8 cellular contexts compared by ENCODE assay signal in the genomic region with DNA sequence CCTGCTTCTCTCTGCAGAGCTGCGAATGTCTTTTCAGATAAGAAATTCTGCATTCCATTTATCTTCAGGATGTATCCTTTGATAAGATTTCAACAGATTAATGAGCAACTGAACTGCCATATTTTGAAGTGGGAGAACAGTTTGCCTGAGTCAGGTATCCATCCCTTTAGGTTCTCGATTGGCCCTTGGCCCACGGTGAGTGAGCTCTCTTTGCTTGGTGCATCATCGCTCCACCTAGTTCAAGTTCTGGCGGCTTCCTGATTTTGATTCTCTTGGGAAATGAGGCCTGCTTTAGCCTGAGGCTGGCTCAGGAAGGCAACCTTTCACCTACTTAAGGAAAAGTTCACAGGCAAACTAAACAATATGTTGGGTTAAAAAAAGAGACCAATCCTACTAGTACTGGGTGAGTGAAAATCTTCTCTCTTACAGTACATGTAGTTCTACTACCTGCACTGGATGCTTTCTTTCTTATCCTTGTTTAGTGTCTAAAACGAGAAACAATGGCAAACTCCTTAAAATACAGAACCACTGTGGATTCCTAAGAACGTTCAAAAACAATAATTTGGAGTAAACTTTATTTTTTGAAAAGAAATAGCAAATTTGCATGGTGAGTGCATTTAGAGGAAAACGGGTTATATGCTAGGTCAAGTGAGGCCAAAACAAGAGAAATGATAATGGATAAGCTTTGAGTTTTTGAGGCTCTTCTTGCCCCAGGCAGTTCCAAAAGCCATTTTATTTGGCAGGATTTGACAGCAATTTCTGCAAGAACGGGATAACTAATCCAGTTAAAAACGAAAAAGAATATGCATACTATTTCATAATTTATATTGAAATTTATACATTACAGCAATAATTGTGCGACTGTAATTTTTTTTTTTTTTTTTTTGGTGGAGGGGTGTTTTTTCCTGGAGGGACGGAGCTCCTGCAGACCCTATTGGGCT. TPM values are rescaled to one million over a fixed set of nuclear protein-coding genes. Genes with fewer than 3 reads are reported as not detected.
DNase-seq lines count a peak whose midpoint lies in the region; ATAC-seq and TF ChIP-seq lines count a peak whose summit lies in the region.

No MANE protein-coding gene starts in this region.

- H3K27ac ChIP-seq in effector memory CD4-positive, alpha-beta T cell (ENCODE audit: insufficient read depth, low read length, poor library complexity, severe bottlenecking), result peak overlapping the region; percentile 76
- peak overlapping the region; percentile 94 to 99 (median 98) for H3K27ac ChIP-seq in transverse colon

- H3K27ac Mint-ChIP-seq in stimulated activated naive CD8-positive, alpha-beta T cell treated with anti-CD3 and anti-CD28 coated beads, Interleukin-15, Interleukin-2, amounts not matched to agents 100 ng/mL and 50 ng/mL, for 24 hours, result no peak overlapping the region

- peak overlapping the region; percentile 74 for H3K4me3 Mint-ChIP-seq in stimulated activated naive CD8-positive, alpha-beta T cell treated with anti-CD3 and anti-CD28 coated beads, Interleukin-15, Interleukin-2, amounts not matched to agents 100 ng/mL and 50 ng/mL, for 24 hours

- TF ChIP-seq CTCF in transverse colon (IDR thresholded peaks at IDR 0.05), result no peak

- in situ Hi-C loops in transverse colon (cut with MboI; ENCODE audit: low pct_ligation_motif_present in 1 of 4, low pct_unique_long_range_greater_than_20kb in 1 of 4, low sequenced_read_pairs in 3 of 4), result no loop called here

- H3K9me3 ChIP-seq in effector memory CD4-positive, alpha-beta T cell (ENCODE audit: control insufficient read depth, low read length), result no peaks in the 10 kb centered on the region
- H3K9me3 ChIP-seq in transverse colon, result no peaks in the 10 kb centered on the region

- H3K36me3 Mint-ChIP-seq in stimulated activated naive CD8-positive, alpha-beta T cell treated with anti-CD3 and anti-CD28 coated beads, Interleukin-15, Interleukin-2, amounts not matched to agents 100 ng/mL and 50 ng/mL, for 24 hours (ENCODE audit: low read depth), result no peaks in the 10 kb centered on the region

- no peaks in the 10 kb centered on the region for H3K9me3 Mint-ChIP-seq in stimulated activated naive CD8-positive, alpha-beta T cell treated with anti-CD3 and anti-CD28 coated beads, Interleukin-15, Interleukin-2, amounts not matched to agents 100 ng/mL and 50 ng/mL, for 24 hours

- no peaks in the 10 kb centered on the region for H3K27me3 Mint-ChIP-seq in stimulated activated naive CD8-positive, alpha-beta T cell treated with anti-CD3 and anti-CD28 coated beads, Interleukin-15, Interleukin-2, amounts not matched to agents 100 ng/mL and 50 ng/mL, for 24 hours

- TF ChIP-seq POLR2A in transverse colon (IDR thresholded peaks at IDR 0.05), result no peak

- no peaks in the 10 kb centered on the region for H3K4me1 Mint-ChIP-seq in stimulated activated naive CD8-positive, alpha-beta T cell treated with anti-CD3 and anti-CD28 coated beads, Interleukin-15, Interleukin-2, amounts not matched to agents 100 ng/mL and 50 ng/mL, for 24 hours (ENCODE audit: low read depth)

- DNase-seq in stimulated activated naive CD8-positive, alpha-beta T cell treated with anti-CD3 and anti-CD28 coated beads, Interleukin-15, Interleukin-2, amounts not matched to agents 100 U/mL and 50 U/mL, for 24 hours, result no peak
- peak; percentile 63 for DNase-seq in OCI-M1 (lab: John Stamatoyannopoulos, UW)
- no peak for DNase-seq in effector memory CD4-positive, alpha-beta T cell
- peak; percentile 41 for DNase-seq in medulla oblongata (ENCODE audit: extremely low spot score)
- peak; percentile 66 for DNase-seq in transverse colon
- DNase-seq in cerebellar nuclear complex (lab: John Stamatoyannopoulos, UW), result no peak

- intact Hi-C loops in transverse colon (cut with DNase I; ENCODE audit: low total_unique reads), result loop anchor here (5.0 kb wide), 2 partner anchors 42 to 153 kb away; no protein-coding TSS in a partner anchor

- no peak for TF ChIP-seq EP300 in transverse colon (IDR thresholded peaks at IDR 0.05; ENCODE audit: low read depth)

- WGBS in transverse colon (ENCODE audit: low coverage in 1 of 2), 2 donors, result 21 to 22% methylated on average over 8 to 12 of the region's 12 CpGs

- H3K4me1 ChIP-seq in effector memory CD4-positive, alpha-beta T cell (ENCODE audit: control insufficient read depth, insufficient read depth, low read length, poor library complexity, severe bottlenecking), result peaks cover 14% of the 10 kb centered on the region
- peaks cover 18 to 43% (median 35%) of the 10 kb centered on the region in 4 donors for H3K4me1 ChIP-seq in transverse colon

- H3K27me3 ChIP-seq in effector memory CD4-positive, alpha-beta T cell (replicated peaks; ENCODE audit: control insufficient read depth, insufficient read depth, low read length, poor library complexity, severe bottlenecking), result no peaks in the 10 kb centered on the region
- H3K27me3 ChIP-seq in transverse colon, result no peaks in the 10 kb centered on the region

- peak overlapping the region; percentile 75 for H3K4me3 ChIP-seq in effector memory CD4-positive, alpha-beta T cell (ENCODE audit: insufficient read depth, low read depth, low read length, poor library complexity, severe bottlenecking)
- peak overlapping the region in 3 of 4 donors; percentile 65 to 89 (median 80) for H3K4me3 ChIP-seq in transverse colon

- no peaks in the 10 kb centered on the region for H3K36me3 ChIP-seq in effector memory CD4-positive, alpha-beta T cell (ENCODE audit: control insufficient read depth, insufficient read depth, low read length)
- no peaks in the 10 kb centered on the region for H3K36me3 ChIP-seq in transverse colon

- ATAC-seq in stimulated activated naive CD8-positive, alpha-beta T cell treated with anti-CD3 and anti-CD28 coated beads, Interleukin-15, Interleukin-2, amounts not matched to agents 100 U/mL and 50 U/mL, for 24 hours, result no peak
- no peak for ATAC-seq in HG02763 (IDR thresholded peaks at IDR 0.05; ENCODE audit: unreplicated experiment)

RNA-seq across cellular contexts. Expression of gene ACSL3, which starts 0.8 kb away (rescaled TPM):
- total RNA-seq in transverse colon, result 10 to 100 TPM; 22.4 to 54.1 (median 42.3) TPM

Comparison
In these comparisons a context has a peak if more than half of its experiments do, and no peak if none do; other contexts are left out.
1. DNase-seq: peak in OCI-M1 (single experiment), medulla oblongata (single experiment) and transverse colon (single experiment); none in stimulated activated naive CD8-positive, alpha-beta T cell treated with anti-CD3 and anti-CD28 coated beads, Interleukin-15, Interleukin-2, amounts not matched to agents 100 U/mL and 50 U/mL, for 24 hours (single experiment), effector memory CD4-positive, alpha-beta T cell (0 of 3) and cerebellar nuclear complex (0 of 2).